Comparison of ENCODE assay signal across 8 cellular contexts in the genomic region with DNA sequence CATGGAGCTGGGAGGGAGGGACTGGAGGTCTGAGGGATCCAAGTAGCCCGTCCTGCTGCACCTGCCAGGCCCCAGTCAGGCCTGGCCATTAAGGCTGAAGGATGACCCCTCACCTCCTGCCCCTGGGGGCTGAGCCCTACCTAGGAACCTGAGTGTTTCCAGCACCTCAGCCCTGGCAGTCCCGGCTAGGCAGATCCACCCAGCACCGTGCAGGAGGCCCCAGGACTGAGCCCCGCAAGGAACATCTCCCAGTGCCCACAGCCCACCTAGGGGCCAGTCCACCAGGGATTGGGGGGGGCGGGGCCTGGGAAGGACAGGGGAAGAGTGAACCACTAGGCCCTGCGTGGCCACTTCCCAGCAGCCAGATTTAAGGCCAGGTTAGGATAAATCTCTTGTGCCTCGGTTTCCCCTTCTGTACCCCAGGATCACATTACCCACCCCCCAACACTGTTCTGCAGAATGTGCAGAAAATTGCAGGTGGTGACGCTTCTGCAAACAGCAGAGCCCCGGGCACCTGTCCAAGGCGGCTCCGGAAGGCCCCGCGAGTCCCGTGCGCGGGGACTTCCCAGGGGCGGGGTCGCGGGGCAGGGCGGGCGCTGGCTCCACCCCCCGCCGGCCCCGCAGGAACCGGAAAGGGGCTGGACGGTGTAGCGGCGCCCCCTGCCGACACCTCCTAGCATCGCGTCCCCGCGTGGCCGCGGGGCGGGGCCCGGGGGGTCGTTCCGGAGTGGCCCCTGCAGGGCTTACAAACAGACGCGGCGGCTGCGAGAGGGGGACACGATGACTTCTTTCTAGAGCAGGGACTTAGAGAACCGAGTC. TPM values are rescaled to one million over a fixed set of nuclear protein-coding genes. Genes with fewer than 3 reads are reported as not detected.
DNase-seq lines count a peak whose midpoint lies in the region; ATAC-seq and TF ChIP-seq lines count a peak whose summit lies in the region.

No MANE protein-coding gene starts in this region.

- ATAC-seq in HG02884 (IDR thresholded peaks at IDR 0.05; ENCODE audit: unreplicated experiment) (peak; percentile 81), activated B cell treated with CpG ODN at 0.5 μM for 24 hours (ENCODE audit: low read depth) (peak; percentile 90)

- TF ChIP-seq CTCF in activated B cell treated with CpG ODN at 0.5 μM for 24 hours (IDR thresholded peaks at IDR 0.05) (peak; percentile 66), cardiac fibroblast (IDR thresholded peaks at IDR 0.05; ENCODE audit: low read depth, low read length) (peak; percentile 55)

- CTCF ChIA-PET in activated B cell treated with CpG ODN at 0.5 μM for 24 hours (lab: Charles Lee): interaction anchor here (0.9 to 1.6 kb wide), 4 partner anchors 42 to 202 kb away, joined by 3 to 6 read pairs (median 4); no protein-coding TSS in a partner anchor

- H3K27me3 Mint-ChIP-seq in activated B cell treated with CpG ODN at 0.5 μM for 24 hours: no peaks in the 10 kb centered on the region

- peaks cover 24% of the 10 kb centered on the region for H3K4me1 Mint-ChIP-seq in activated B cell treated with CpG ODN at 0.5 μM for 24 hours

- no peaks in the 10 kb centered on the region for H3K36me3 Mint-ChIP-seq in activated B cell treated with CpG ODN at 0.5 μM for 24 hours (ENCODE audit: low read depth)

- peak overlapping the region in 1 of 2 donors; percentile 7 for H3K4me3 ChIP-seq in cardiac fibroblast (replicated peaks in 1 of 2; ENCODE audit: low read depth in 2 of 2, low read length in 2 of 2)

- peak overlapping the region; percentile 77 for H3K27ac Mint-ChIP-seq in activated B cell treated with CpG ODN at 0.5 μM for 24 hours

- H3K4me3 Mint-ChIP-seq in activated B cell treated with CpG ODN at 0.5 μM for 24 hours: peak overlapping the region; percentile 38

- no peaks in the 10 kb centered on the region for H3K9me3 Mint-ChIP-seq in activated B cell treated with CpG ODN at 0.5 μM for 24 hours

- intact Hi-C loops in activated B cell treated with CpG ODN at 0.5 μM for 24 hours (cut with micrococcal nuclease): loop anchor here (1.0 to 5.0 kb wide), 9 partner anchors 10 to 431 kb away; partner anchors contain the start of genes INPP5A and LRRC27

- DNase-seq in NCI-H2081 (lab: John Stamatoyannopoulos, UW) (peak; percentile 69 to 74), NCI-H2081 treated with DMSO at 0.1 percent for 48 hours (lab: John Stamatoyannopoulos, UW) (no peak), NCI-H146 treated with DMSO at 0.1 percent for 48 hours (lab: John Stamatoyannopoulos, UW; ENCODE audit: unreplicated experiment) (peak; percentile 30), activated B cell treated with CpG ODN at 0.5 μM for 24 hours (peak; percentile 95), cardiac fibroblast (ENCODE audit: low read depth in 2 of 2) (peak; percentile 71 to 72), kidney tubule cell (ENCODE audit: low spot score) (peak; percentile 88)
- peak; percentile 70 to 88 (median 77) for DNase-seq in stimulated activated CD4-positive, alpha-beta T cell treated with anti-CD3 and anti-CD28 coated beads, Interleukin-1b, Interleukin-23, amount 100 ng/mL, for 24 hours (ENCODE audit: low read depth in 4 of 4, low spot score in 1 of 4)

- POLR2A ChIA-PET in activated B cell treated with CpG ODN at 0.5 μM for 24 hours (lab: Charles Lee): interaction anchor here (1.0 to 1.3 kb wide), 3 partner anchors 65 to 223 kb away, joined by 3 to 4 read pairs (median 3); no protein-coding TSS in a partner anchor

RNA-seq across cellular contexts. Expression of gene PWWP2B, which starts 55.9 kb away (rescaled TPM):
- 12.8 and 13.4 TPM in 2 replicates for total RNA-seq in activated B cell treated with CpG ODN at 0.5 μM for 24 hours
